8 cellular contexts compared by ENCODE assay signal in genomic region chr11:32893947-32894827, GRCh38. TPM values are rescaled to one million over a fixed set of nuclear protein-coding genes. Genes with fewer than 3 reads are reported as not detected.
A peak's percentile ranks its signal among the peaks of the same experiment; 100 is the strongest.
DNase-seq lines count a peak whose midpoint lies in the region; ATAC-seq, FAIRE-seq and TF ChIP-seq lines count a peak whose summit lies in the region.

No MANE protein-coding gene starts in this region.

- peaks cover 23% of the 10 kb centered on the region for H3K4me1 Mint-ChIP-seq in T-helper 2 cell treated with Interferon-gamma antibody and Interleukin-4, amounts not matched to agents 5 μg/mL and 100 μg/mL, for 36 hours (ENCODE audit: low read depth)

- peak; percentile 87 for FAIRE-seq in H1 (lab: Jason Lieb, UNC)

- intact Hi-C loops in lower lobe of right lung (cut with DNase I) = no loop called here

- H3K27me3 Mint-ChIP-seq in T-helper 2 cell treated with Interferon-gamma antibody and Interleukin-4, amounts not matched to agents 5 μg/mL and 100 μg/mL, for 36 hours (ENCODE audit: low read depth) = peaks cover 22% of the 10 kb centered on the region

- DNase-seq in GM19240 (ENCODE audit: insufficient read length, low spot score) = peak; percentile 10
- DNase-seq in NCI-H1930 (lab: John Stamatoyannopoulos, UW) = peak; percentile 57 to 63
- DNase-seq in T-helper 2 cell treated with Interferon-gamma antibody and Interleukin-4, amounts not matched to agents 5 μg/mL and 100 μg/mL, for 36 hours (ENCODE audit: low spot score) = peak; percentile 30
- DNase-seq in H1 (ENCODE audit: low read depth in 1 of 2, low spot score in 2 of 2) = no peak
- DNase-seq in lower lobe of right lung = no peak

- H3K4ac ChIP-seq in H1 (replicated peaks; ENCODE audit: insufficient read length, low read depth, low read length) = no peak overlapping the region

- WGBS in H1 (ENCODE audit: extremely low coverage in 1 of 2, insufficient coverage in 1 of 2, insufficient read length in 1 of 2, insufficient replicate concordance in 2 of 2, low coverage in 1 of 2, low lambda C conversion rate in 2 of 2, missing lambda C conversion rate in 1 of 2), 2 experiments = 1% methylated on average over 21 of the region's 21 CpGs; no CpG with 5 or more reads in 1 of the 2 experiments

- H3K4me1 ChIP-seq in BLaER1 (peaks cover 32% of the 10 kb centered on the region), H1 (replicated peaks in 1 of 4; ENCODE audit: control insufficient read depth in 3 of 4, insufficient read depth in 4 of 4, low read length in 3 of 4) (peaks cover 2 to 25% (median 7%) of the 10 kb centered on the region in 4 experiments), lower lobe of right lung (peaks cover 27% of the 10 kb centered on the region), subcutaneous abdominal adipose tissue (ENCODE audit: control insufficient read depth in 5 of 5, insufficient read depth in 5 of 5, low read length in 5 of 5) (peaks cover 0 to 26% (median 20%) of the 10 kb centered on the region in 5 donors)

- H3K27ac ChIP-seq in BLaER1 (peak overlapping the region; percentile 95), H1 (ENCODE audit: low read depth, low read length) (peak overlapping the region; percentile 97), lower lobe of right lung (peak overlapping the region; percentile 95), subcutaneous abdominal adipose tissue (ENCODE audit: low read depth, low read length) (peak overlapping the region; percentile 72)

- peak overlapping the region; percentile 65 for H3K56ac ChIP-seq in H1 (replicated peaks; ENCODE audit: insufficient read length, low read depth, low read length)

- no peak for TF ChIP-seq RAD21 in H1 (IDR thresholded peaks at IDR 0.05 in 1 of 2, conservative IDR thresholded peaks at IDR 0.05 in 1 of 2; ENCODE audit: low read depth in 2 of 2, low read length in 2 of 2)

- no peaks in the 10 kb centered on the region for H3K9me3 ChIP-seq in BLaER1
- no peaks in the 10 kb centered on the region for H3K9me3 ChIP-seq in H1 (ENCODE audit: insufficient read depth in 2 of 2, low read depth in 1 of 2, low read length in 1 of 2)
- H3K9me3 ChIP-seq in lower lobe of right lung = no peaks in the 10 kb centered on the region
- H3K9me3 ChIP-seq in subcutaneous abdominal adipose tissue (ENCODE audit: control insufficient read depth in 5 of 5, low read length in 5 of 5) = no peaks in the 10 kb centered on the region

- peak overlapping the region; percentile 92 for H3K27ac Mint-ChIP-seq in T-helper 2 cell treated with Interferon-gamma antibody and Interleukin-4, amounts not matched to agents 5 μg/mL and 100 μg/mL, for 36 hours

- H4K91ac ChIP-seq in H1 (replicated peaks; ENCODE audit: insufficient read length, low read length) = peak overlapping the region; percentile 12

- H3K9me3 Mint-ChIP-seq in T-helper 2 cell treated with Interferon-gamma antibody and Interleukin-4, amounts not matched to agents 5 μg/mL and 100 μg/mL, for 36 hours = no peaks in the 10 kb centered on the region

- H2BK20ac ChIP-seq in H1 (ENCODE audit: low read length) = no peak overlapping the region

- H2AK5ac ChIP-seq in H1 (ENCODE audit: low read depth, low read length) = peak overlapping the region; percentile 7; the same call in 1 of the 2 replicates

- peaks cover 22% of the 10 kb centered on the region for H3K36me3 ChIP-seq in BLaER1
- H3K36me3 ChIP-seq in H1 (ENCODE audit: control insufficient read depth in 2 of 4, insufficient read depth in 4 of 4, low read length in 3 of 4) = peaks cover 0 to 30% (median under 1%) of the 10 kb centered on the region in 4 experiments; a peak in 4 of 8 replicates
- H3K36me3 ChIP-seq in lower lobe of right lung = no peaks in the 10 kb centered on the region
- H3K36me3 ChIP-seq in subcutaneous abdominal adipose tissue (ENCODE audit: control insufficient read depth in 5 of 5, insufficient read depth in 5 of 5, low read length in 5 of 5) = peaks cover 0 to under 1% (median 0%) of the 10 kb centered on the region in 5 donors

- H3K4me3 ChIP-seq in BLaER1 (peak overlapping the region; percentile 94), H1 (ENCODE audit: extremely low read depth in 1 of 4, insufficient read depth in 2 of 4, low read depth in 3 of 4, low read length in 4 of 4) (peak overlapping the region; percentile 84 to 98 (median 93)), lower lobe of right lung (peak overlapping the region; percentile 96), subcutaneous abdominal adipose tissue (ENCODE audit: low read depth in 1 of 5, low read length in 5 of 5) (peak overlapping the region; percentile 78 to 83 (median 82))

- H3K9ac ChIP-seq in BLaER1 (peak overlapping the region; percentile 96), H1 (replicated peaks in 1 of 4; ENCODE audit: extremely low read depth in 1 of 4, low read depth in 3 of 4, low read length in 3 of 4) (peak overlapping the region; percentile 88 to 91 (median 90)), subcutaneous abdominal adipose tissue (ENCODE audit: low read length in 5 of 5) (peak overlapping the region; percentile 38 to 89 (median 82))

- no peak overlapping the region for H3K14ac ChIP-seq in H1 (ENCODE audit: insufficient read length)

- peaks cover 39 to 59% of the 10 kb centered on the region in 2 experiments for H3K79me2 ChIP-seq in H1 (ENCODE audit: control insufficient read depth in 1 of 2, insufficient read depth in 2 of 2, low read length in 2 of 2)

- TF ChIP-seq CTCF in H1 (IDR thresholded peaks at IDR 0.05; ENCODE audit: control extremely low read depth in 1 of 3, insufficient read depth in 1 of 3, low read depth in 1 of 3, low read length in 3 of 3) = no peak
- no peak for TF ChIP-seq CTCF in lower lobe of right lung (IDR thresholded peaks at IDR 0.05)

- H4K5ac ChIP-seq in H1 (ENCODE audit: insufficient read length, low read depth, low read length) = peak overlapping the region; percentile 99

- peak overlapping the region; percentile 92 for H3K18ac ChIP-seq in H1 (ENCODE audit: extremely low read depth, low read length)

- H2AFZ ChIP-seq in H1 (ENCODE audit: low read length) = no peak overlapping the region

- H2BK5ac ChIP-seq in H1 (ENCODE audit: low read depth, low read length) = peak overlapping the region; percentile 81; the same call in 1 of the 2 replicates

- CTCF ChIA-PET in H1 (lab: Charles Lee; ENCODE audit: partially characterized antibody) = interaction anchor here (0.6 to 2.2 kb wide), 10 partner anchors 9 to 145 kb away, joined by 3 to 6 read pairs (median 4); no protein-coding TSS in a partner anchor

- no peak overlapping the region for H2BK15ac ChIP-seq in H1 (ENCODE audit: low read length)

- no peaks in the 10 kb centered on the region for H3K23me2 ChIP-seq in H1 (ENCODE audit: low read depth, low read length)

- H3K4me3 Mint-ChIP-seq in T-helper 2 cell treated with Interferon-gamma antibody and Interleukin-4, amounts not matched to agents 5 μg/mL and 100 μg/mL, for 36 hours = peak overlapping the region; percentile 96

- H2BK120ac ChIP-seq in H1 (replicated peaks; ENCODE audit: low read depth, low read length) = no peak overlapping the region

- peak overlapping the region; percentile 80 for H3K4me2 ChIP-seq in BLaER1
- peak overlapping the region; percentile 69 to 91 for H3K4me2 ChIP-seq in H1 (ENCODE audit: insufficient read depth in 1 of 2, low read depth in 2 of 2, low read length in 2 of 2)

- H4K20me1 ChIP-seq in BLaER1 (peaks cover 49% of the 10 kb centered on the region), H1 (replicated peaks in 1 of 2; ENCODE audit: control insufficient read depth in 1 of 2, insufficient read depth in 2 of 2, low read length in 2 of 2) (peaks cover 10 to 16% of the 10 kb centered on the region in 2 experiments)

- H3K79me1 ChIP-seq in H1 (ENCODE audit: low read depth, low read length) = peaks cover 5% of the 10 kb centered on the region; the same call in 1 of the 2 replicates

- peak; percentile 51 to 58 for ATAC-seq in lower lobe of right lung
- no peak for ATAC-seq in HG03045 (IDR thresholded peaks at IDR 0.05; ENCODE audit: unreplicated experiment)

- TF ChIP-seq POLR2A in H1 (IDR thresholded peaks at IDR 0.05; ENCODE audit: control extremely low read depth in 1 of 2, low read depth in 2 of 2, low read length in 2 of 2) = peak; percentile 28 to 87

- no peaks in the 10 kb centered on the region for H3K27me3 ChIP-seq in BLaER1
- H3K27me3 ChIP-seq in H1 (replicated peaks in 1 of 4; ENCODE audit: control insufficient read depth in 3 of 4, extremely low read depth in 1 of 4, insufficient read depth in 3 of 4, low read length in 3 of 4) = no peaks in the 10 kb centered on the region
- H3K27me3 ChIP-seq in lower lobe of right lung (ENCODE audit: low read depth) = no peaks in the 10 kb centered on the region
- no peaks in the 10 kb centered on the region for H3K27me3 ChIP-seq in subcutaneous abdominal adipose tissue (ENCODE audit: control insufficient read depth in 5 of 5, insufficient read depth in 4 of 5, low read length in 5 of 5)

- no peaks in the 10 kb centered on the region for H3K36me3 Mint-ChIP-seq in T-helper 2 cell treated with Interferon-gamma antibody and Interleukin-4, amounts not matched to agents 5 μg/mL and 100 μg/mL, for 36 hours (ENCODE audit: low read depth)

- no peak overlapping the region for H4K8ac ChIP-seq in H1 (ENCODE audit: extremely low read depth, insufficient read depth, low read length)

- no peak overlapping the region for H3K23ac ChIP-seq in H1 (ENCODE audit: insufficient read length)

- no peak overlapping the region for H2BK12ac ChIP-seq in H1 (ENCODE audit: low read depth, low read length)

- POLR2A ChIA-PET in H1 (lab: Charles Lee; ENCODE audit: partially characterized antibody) = interaction anchor here (0.6 to 4.3 kb wide), 19 partner anchors 7 to 145 kb away, joined by 3 to 35 read pairs (median 4); partner anchors contain the start of genes DEPDC7 and TCP11L1

- TF ChIP-seq EP300 in H1 (IDR thresholded peaks at IDR 0.05; ENCODE audit: borderline replicate concordance in 1 of 2, low read depth in 2 of 2, low read length in 2 of 2) = no peak

TF ChIP-seq in H1, 55 proteins besides CTCF, POLR2A, EP300 and RAD21 (continues in another document):
- TF ChIP-seq BCL11A (IDR thresholded peaks at IDR 0.05; ENCODE audit: low read depth in 2 of 2, low read length in 2 of 2) (no peak), CREB1 (IDR thresholded peaks at IDR 0.05) (0 out of 2 replicates have a peak, but pooled peaks have one; percentile 7), CEBPB (IDR thresholded peaks at IDR 0.05; ENCODE audit: low read depth, low read length) (no peak), EZH2 (IDR thresholded peaks at IDR 0.05; ENCODE audit: low read depth, low read length, severe bottlenecking) (no peak), RNF2 (IDR thresholded peaks at IDR 0.05; ENCODE audit: borderline replicate concordance, low read depth, low read length, missing control alignments, poor library complexity, severe bottlenecking) (no peak)

RNA-seq across cellular contexts. Expression of gene QSER1, which starts 1.6 kb away (rescaled TPM):
- 114 and 117 TPM in 2 replicates for total RNA-seq in H1 (2021; fragmentation: NEBNext Ultra II Directional; extraction: Animal tissue kit (Norgen Biotek cat#: 25700))
- polyA plus RNA-seq in H1 (2011; rRNA removed) = 16.6 and 29.3 TPM in 2 replicates
- 26.1 TPM for polyA plus RNA-seq in H1 (2011; cell fraction: cytosol; rRNA removed)
- 38.3 TPM for polyA plus RNA-seq in H1 (2011; cell fraction: nucleus; rRNA removed)
- polyA plus RNA-seq in H1 (2012, experiment 1 of 2) = 19.9 to 42.3 TPM (median 30.4 TPM) in 4 replicates
- polyA plus RNA-seq in H1 (2012, experiment 2 of 2) = 1.9 TPM
- polyA plus RNA-seq in H1 (2013, experiment 1 of 2) = 52.7 TPM
- 48.3 TPM for polyA plus RNA-seq in H1 (2013, experiment 2 of 2)
- polyA minus RNA-seq in H1 (2011; rRNA and poly(A)+ RNA removed) = 132 and 174 TPM in 2 replicates
- polyA minus RNA-seq in H1 (2011; cell fraction: cytosol; rRNA and poly(A)+ RNA removed) = 81.9 TPM
- polyA minus RNA-seq in H1 (2011; cell fraction: nucleus; rRNA and poly(A)+ RNA removed) = 247 TPM
- total RNA-seq in lower lobe of right lung = 27.6 TPM

Comparison
In these comparisons a context has a peak if more than half of its experiments do, and no peak if none do; other contexts are left out.
1. DNase-seq: peak in GM19240 (single experiment), NCI-H1930 (2 of 2) and T-helper 2 cell treated with Interferon-gamma antibody and Interleukin-4, amounts not matched to agents 5 μg/mL and 100 μg/mL, for 36 hours (single experiment); none in H1 (0 of 2) and lower lobe of right lung (single experiment).
2. Peak in every context shown above with its lines, with median percentiles within 50 percentile points of each other: H3K27ac ChIP-seq, H3K4me3 ChIP-seq and H3K9ac ChIP-seq.